Comparison of ENCODE assay signal across 9 cellular contexts in the genomic region with DNA sequence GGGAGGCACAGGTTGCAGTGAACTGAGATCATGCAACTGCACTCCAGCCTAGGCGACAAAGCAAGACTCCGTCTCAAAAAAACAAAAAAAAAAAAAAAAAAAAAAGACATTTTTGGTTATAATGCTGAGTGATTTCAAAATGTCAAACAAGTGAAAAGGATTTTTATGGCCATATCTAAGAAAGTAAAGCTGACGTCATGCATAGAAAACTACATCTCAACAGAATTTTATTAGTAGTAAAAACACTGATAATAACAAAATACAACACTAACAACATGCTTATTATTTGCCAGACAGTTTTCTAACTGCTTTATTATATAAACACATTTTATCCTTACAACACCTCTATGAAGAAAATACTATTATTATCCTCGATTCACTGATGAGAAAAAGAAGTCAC.
"Had no signal": no experiment of that assay in that cellular context is flagged by ENCODE, and none has a peak within 500 bp of the region (broad histone marks: within the 10 kb centered on the region; RNA-seq: fewer than 3 reads in every experiment).

No MANE protein-coding gene starts in this region.

- H3K36me3 ChIP-seq: HAP-1 had no signal

- FAIRE-seq: HTR-8/SVneo had no signal

- H3K36me3 Mint-ChIP-seq: IgD-negative memory B cell had no signal

- H3K4me3 Mint-ChIP-seq: IgD-negative memory B cell had no signal

- H3K27me3 Mint-ChIP-seq: IgD-negative memory B cell had no signal

- H2AFZ ChIP-seq: GM23248 had no signal

- H3K9me3 ChIP-seq: HAP-1 had no signal

- H3K4me3 ChIP-seq: GM23248, HAP-1 had no signal

- H3K4me2 ChIP-seq: KMS-11 had no signal

- H3K4me1 Mint-ChIP-seq: IgD-negative memory B cell had no signal

- DNase-seq: GM23248, GOT3, H7, KBM-7 had no signal

- H3K27ac Mint-ChIP-seq: IgD-negative memory B cell had no signal

- ATAC-seq: HCT116 had no signal

- H3K9ac ChIP-seq: GM23248, KMS-11 had no signal

- H3K27ac ChIP-seq: GM23248, KMS-11 had no signal
